14 cellular contexts compared by ENCODE assay signal in genomic region chr18:26685438-26686173, GRCh38.
A peak's percentile ranks its signal among the peaks of the same experiment; 100 is the strongest.
DNase-seq lines count a peak whose midpoint lies in the region; ATAC-seq and TF ChIP-seq lines count a peak whose summit lies in the region.
"Had no signal": no experiment of that assay in that cellular context is flagged by ENCODE, and none has a peak within 500 bp of the region (broad histone marks: within the 10 kb centered on the region; RNA-seq: fewer than 3 reads in every experiment).

No MANE protein-coding gene starts in this region.

- peaks cover 44% of the 10 kb centered on the region for H3K4me1 Mint-ChIP-seq in brain
- H3K4me1 Mint-ChIP-seq: natural killer cell had no signal

- H3K9me3 Mint-ChIP-seq in brain, result peaks cover 0 to under 1% (median 0%) of the 10 kb centered on the region in 5 experiments
- H3K9me3 Mint-ChIP-seq: natural killer cell had no signal

- H3K27ac Mint-ChIP-seq in brain, result peak overlapping the region; percentile 52 to 92 (median 86)
- H3K27ac Mint-ChIP-seq: natural killer cell had no signal

- H3K9me3 ChIP-seq in BE2C, result no peaks in the 10 kb centered on the region
- H3K9me3 ChIP-seq in KOPT-K1 (ENCODE audit: insufficient read depth, low read length, poor library complexity, severe bottlenecking), result peaks cover under 1% of the 10 kb centered on the region
- no peaks in the 10 kb centered on the region for H3K9me3 ChIP-seq in psoas muscle
- H3K9me3 ChIP-seq: SJCRH30, tibial nerve had no signal

- no peak overlapping the region for H3K4me3 ChIP-seq in BE2C (ENCODE audit: low read depth, low read length)
- no peak overlapping the region for H3K4me3 ChIP-seq in psoas muscle
- H3K4me3 ChIP-seq: SJCRH30, tibial nerve had no signal

- H3K27me3 Mint-ChIP-seq in brain, result peaks cover 6% of the 10 kb centered on the region

- CTCF ChIA-PET in GM10248 (lab: Yijun Ruan, JAX), result interaction anchor here (1.2 kb wide), 1 partner anchor 379 kb away, joined by 4 read pairs; no protein-coding TSS in a partner anchor

- peaks cover 12% of the 10 kb centered on the region for H3K4me1 ChIP-seq in BE2C
- H3K4me1 ChIP-seq in psoas muscle, result no peaks in the 10 kb centered on the region
- H3K4me1 ChIP-seq: SJCRH30, tibial nerve had no signal

- POLR2A ChIA-PET in GM10248 (lab: Yijun Ruan, JAX), result no interaction called here

- H3K27me3 ChIP-seq in BE2C (no peaks in the 10 kb centered on the region), psoas muscle (ENCODE audit: insufficient read depth in 3 of 3, low read length in 2 of 3) (peaks cover 0 to 5% (median 3%) of the 10 kb centered on the region in 3 donors)
- H3K27me3 ChIP-seq: SJCRH30, tibial nerve had no signal

- TF ChIP-seq CTCF in BE2C (IDR thresholded peaks at IDR 0.05; ENCODE audit: low read depth, low read length), result no peak
- no peak for TF ChIP-seq CTCF in brain (conservative IDR thresholded peaks at IDR 0.05)
- no peak for TF ChIP-seq CTCF in psoas muscle (IDR thresholded peaks at IDR 0.05)
- TF ChIP-seq CTCF in GM10248 (IDR thresholded peaks at IDR 0.05; ENCODE audit: control extremely low read depth, extremely low read depth, low read depth, missing control alignments), result no peak

- peak; percentile 35 for DNase-seq in BE2C
- DNase-seq in left kidney (ENCODE audit: low read depth, low spot score), result peak; percentile 50
- DNase-seq in psoas muscle, result no peak
- no peak for DNase-seq in GM10248 (ENCODE audit: extremely low spot score)
- DNase-seq in superior temporal gyrus (ENCODE audit: extremely low spot score), result no peak
- DNase-seq: activated T-cell treated with anti-CD3 and anti-CD28 coated beads, Interleukin-2, amount 50 U/mL, for 48 hours; natural killer cell; NCI-H2171; stimulated activated CD4-positive, alpha-beta T cell treated with anti-CD3 and anti-CD28 coated beads, Interleukin-4, amount 100 ng/mL, for 4 hours had no signal

- intact Hi-C loops in psoas muscle (cut with DNase I), result no loop called here

- 54 to 56% (median 55%) methylated on average over 5 of the region's 5 CpGs for WGBS in psoas muscle, 3 donors

- H3K4me3 Mint-ChIP-seq in brain, result peak overlapping the region in 1 of 5 experiments; percentile 66
- H3K4me3 Mint-ChIP-seq: natural killer cell had no signal

- no peak for ATAC-seq in psoas muscle
- ATAC-seq in GM19023 (IDR thresholded peaks at IDR 0.05; ENCODE audit: unreplicated experiment), result no peak
- ATAC-seq: natural killer cell had no signal

- H3K36me3 Mint-ChIP-seq in brain, result no peaks in the 10 kb centered on the region
- H3K36me3 Mint-ChIP-seq: natural killer cell had no signal

- H3K27ac ChIP-seq in KOPT-K1 (ENCODE audit: low read depth, low read length, poor library complexity, severe bottlenecking), result peak overlapping the region; percentile 55
- no peak overlapping the region for H3K27ac ChIP-seq in psoas muscle
- H3K27ac ChIP-seq: SJCRH30 had no signal

- H3K36me3 ChIP-seq in BE2C, result no peaks in the 10 kb centered on the region
- H3K36me3 ChIP-seq in KOPT-K1 (ENCODE audit: insufficient read depth, low read length), result peaks cover 78% of the 10 kb centered on the region
- H3K36me3 ChIP-seq in psoas muscle (ENCODE audit: insufficient read depth in 1 of 2, low read depth in 1 of 2), result no peaks in the 10 kb centered on the region
- H3K36me3 ChIP-seq: SJCRH30, tibial nerve had no signal

Comparison
In these comparisons a context has a peak if more than half of its experiments do, and no peak if none do; other contexts are left out.
1. DNase-seq: peak in BE2C (single experiment) and left kidney (single experiment); none in psoas muscle (0 of 2), GM10248 (single experiment) and superior temporal gyrus (single experiment).